ENCODE assay signal across 8 cellular contexts in genomic region chr5:76403713-76403962, GRCh38. TPM values are rescaled to one million over a fixed set of nuclear protein-coding genes. Genes with fewer than 3 reads are reported as not detected.
DNase-seq lines count a peak whose midpoint lies in the region; ATAC-seq, FAIRE-seq and TF ChIP-seq lines count a peak whose summit lies in the region.

No MANE protein-coding gene starts in this region.

- no peak for TF ChIP-seq EP300 in tibial nerve (IDR thresholded peaks at IDR 0.05)

- no peak for TF ChIP-seq POLR2A in tibial nerve (IDR thresholded peaks at IDR 0.05)

- no peaks in the 10 kb centered on the region for H3K27me3 ChIP-seq in tibial nerve

- H3K27ac ChIP-seq in tibial nerve: peak overlapping the region; percentile 81 to 95 (median 85)

- FAIRE-seq in D721Med (lab: Jason Lieb, UNC): no peak

- H3K36me3 ChIP-seq in tibial nerve: no peaks in the 10 kb centered on the region

- no peaks in the 10 kb centered on the region for H3K9me3 Mint-ChIP-seq in activated T-cell treated with anti-CD3 and anti-CD28 coated beads, Interleukin-2, amount 50 U/mL, for 4 hours
- no peaks in the 10 kb centered on the region for H3K9me3 Mint-ChIP-seq in activated naive CD8-positive, alpha-beta T cell treated with anti-CD3 and anti-CD28 coated beads, Interleukin-2, amount 10 ng/mL, durations not matched to agents 7 days and 5 days

- peak overlapping the region; percentile 99 for H3K27ac Mint-ChIP-seq in activated naive CD8-positive, alpha-beta T cell treated with anti-CD3 and anti-CD28 coated beads, Interleukin-2, amount 10 ng/mL, durations not matched to agents 7 days and 5 days

- no peak for ATAC-seq in activated T-cell treated with anti-CD3 and anti-CD28 coated beads, Interleukin-2, amount 50 U/mL, for 4 hours
- ATAC-seq in activated naive CD8-positive, alpha-beta T cell treated with anti-CD3 and anti-CD28 coated beads, Interleukin-2, amount 10 ng/mL, durations not matched to agents 7 days and 5 days (ENCODE audit: low read depth): no peak
- ATAC-seq in HG03045 (IDR thresholded peaks at IDR 0.05; ENCODE audit: unreplicated experiment): no peak

- TF ChIP-seq CTCF in tibial nerve (IDR thresholded peaks at IDR 0.05): peak in 3 of 5 experiments; percentile 28 to 47 (median 36)
- TF ChIP-seq CTCF in D721Med (IDR thresholded peaks at IDR 0.05; ENCODE audit: insufficient read depth, missing control alignments): no peak

- peak overlapping the region; percentile 57 to 75 (median 70) for H3K4me3 ChIP-seq in tibial nerve

- peaks cover 0 to 42% (median 4%) of the 10 kb centered on the region in 4 donors for H3K4me1 ChIP-seq in tibial nerve

- POLR2A ChIA-PET in activated naive CD8-positive, alpha-beta T cell treated with anti-CD3 and anti-CD28 coated beads, Interleukin-2, amount 10 ng/mL, durations not matched to agents 7 days and 5 days (lab: Charles Lee): interaction anchor here (0.6 to 4.8 kb wide), 22 partner anchors 12 to 325 kb away, joined by 3 to 88 read pairs (median 5); no protein-coding TSS in a partner anchor

- no peaks in the 10 kb centered on the region for H3K9me3 ChIP-seq in tibial nerve

- no peak for DNase-seq in activated T-cell treated with anti-CD3 and anti-CD28 coated beads, Interleukin-2, amount 50 U/mL, for 4 hours
- no peak for DNase-seq in activated T-cell treated with anti-CD3 and anti-CD28 coated beads for 4 hours
- no peak for DNase-seq in activated naive CD8-positive, alpha-beta T cell treated with anti-CD3 and anti-CD28 coated beads, Interleukin-2, amount 10 ng/mL, durations not matched to agents 7 days and 5 days
- DNase-seq in kidney tubule cell (ENCODE audit: low spot score): peak; percentile 21
- DNase-seq in tibial nerve (ENCODE audit: low spot score in 2 of 2): no peak
- no peak for DNase-seq in SK-N-DZ (ENCODE audit: low spot score)
- DNase-seq in D721Med (ENCODE audit: insufficient read length, low spot score): no peak

- H3K27me3 Mint-ChIP-seq in activated T-cell treated with anti-CD3 and anti-CD28 coated beads, Interleukin-2, amount 50 U/mL, for 4 hours (ENCODE audit: low read depth): no peaks in the 10 kb centered on the region
- H3K27me3 Mint-ChIP-seq in activated naive CD8-positive, alpha-beta T cell treated with anti-CD3 and anti-CD28 coated beads, Interleukin-2, amount 10 ng/mL, durations not matched to agents 7 days and 5 days: peaks cover 9% of the 10 kb centered on the region

- 0 to 2% methylated on average over 18 to 19 of the region's 19 CpGs for WGBS in tibial nerve, 2 donors

- peaks cover 63% of the 10 kb centered on the region for H3K4me1 Mint-ChIP-seq in activated T-cell treated with anti-CD3 and anti-CD28 coated beads, Interleukin-2, amount 50 U/mL, for 4 hours (ENCODE audit: low read depth)
- H3K4me1 Mint-ChIP-seq in activated naive CD8-positive, alpha-beta T cell treated with anti-CD3 and anti-CD28 coated beads, Interleukin-2, amount 10 ng/mL, durations not matched to agents 7 days and 5 days: peaks cover 50% of the 10 kb centered on the region

- H3K4me3 Mint-ChIP-seq in activated T-cell treated with anti-CD3 and anti-CD28 coated beads, Interleukin-2, amount 50 U/mL, for 4 hours: peak overlapping the region; percentile 96
- peak overlapping the region; percentile 97 for H3K4me3 Mint-ChIP-seq in activated naive CD8-positive, alpha-beta T cell treated with anti-CD3 and anti-CD28 coated beads, Interleukin-2, amount 10 ng/mL, durations not matched to agents 7 days and 5 days

- H3K36me3 Mint-ChIP-seq in activated T-cell treated with anti-CD3 and anti-CD28 coated beads, Interleukin-2, amount 50 U/mL, for 4 hours (ENCODE audit: insufficient read depth): peaks cover 4% of the 10 kb centered on the region
- peaks cover 9% of the 10 kb centered on the region for H3K36me3 Mint-ChIP-seq in activated naive CD8-positive, alpha-beta T cell treated with anti-CD3 and anti-CD28 coated beads, Interleukin-2, amount 10 ng/mL, durations not matched to agents 7 days and 5 days

RNA-seq across cellular contexts. Expression of gene IQGAP2, which starts 0.6 kb away (rescaled TPM):
- 10 to 100 TPM; 34.8 to 59.4 (median 38.3) TPM for total RNA-seq in activated T-cell treated with anti-CD3 and anti-CD28 coated beads, Interleukin-2, amount 50 U/mL, for 4 hours
- 10 to 100 TPM; 62.7 to 74.9 TPM for total RNA-seq in activated naive CD8-positive, alpha-beta T cell treated with anti-CD3 and anti-CD28 coated beads, Interleukin-2, amount 10 ng/mL, durations not matched to agents 7 days and 5 days
- 10 to 100 TPM; 42.8 to 58.2 (median 52.3) TPM for total RNA-seq in tibial nerve
- 0.05 TPM in 1 of 2 replicates, not detected in the other for polyA plus RNA-seq in SK-N-DZ (2014; cell fraction: cytosol; rRNA removed)
- polyA plus RNA-seq in SK-N-DZ (2014; cell fraction: nucleus; rRNA removed): not detected in 2 replicates
